ENCODE assay signal across 17 cellular contexts in genomic region chr2:112791019-112791418, GRCh38. TPM values are rescaled to one million over a fixed set of nuclear protein-coding genes. Genes with fewer than 3 reads are reported as not detected.
DNase-seq lines count a peak whose midpoint lies in the region; ATAC-seq and TF ChIP-seq lines count a peak whose summit lies in the region.
"Had no signal": no experiment of that assay in that cellular context is flagged by ENCODE, and none has a peak within 500 bp of the region (broad histone marks: within the 10 kb centered on the region; RNA-seq: fewer than 3 reads in every experiment).

No MANE protein-coding gene starts in this region.

- peaks cover 21% of the 10 kb centered on the region for H3K4me1 ChIP-seq in HAP-1
- H3K4me1 ChIP-seq in neural progenitor cell = peaks cover 1% of the 10 kb centered on the region
- no peaks in the 10 kb centered on the region for H3K4me1 ChIP-seq in uterus
- H3K4me1 ChIP-seq: BE2C had no signal

- H3K9me3 Mint-ChIP-seq in WTC11 = peaks cover 7% of the 10 kb centered on the region
- no peaks in the 10 kb centered on the region for H3K9me3 Mint-ChIP-seq in neural progenitor cell
- H3K9me3 Mint-ChIP-seq: CD4-positive, CD25-positive, alpha-beta regulatory T cell; CD8-positive, alpha-beta memory T cell had no signal

- peak; percentile 28 for DNase-seq in ELF-1 (ENCODE audit: low read depth, low spot score)
- DNase-seq in HAP-1 (ENCODE audit: low spot score in 2 of 2) = peak; percentile 70 to 83
- no peak for DNase-seq in WTC11 (ENCODE audit: low spot score)
- no peak for DNase-seq in neural progenitor cell (ENCODE audit: low spot score)
- DNase-seq in effector CD8-positive, alpha-beta T cell (lab: John Stamatoyannopoulos, UW) = no peak
- DNase-seq in uterus = no peak
- DNase-seq: ACHN; BE2C; C1 segment of cervical spinal cord; CD4-positive, CD25-positive, alpha-beta regulatory T cell; CD8-positive, alpha-beta memory T cell; COR-L47; DMS 273 treated with DMSO at 0.1 percent for 48 hours; GDM1; KG1 had no signal

- no peak overlapping the region for H3K27ac ChIP-seq in neural progenitor cell
- H3K27ac ChIP-seq in uterus = no peak overlapping the region

- no peaks in the 10 kb centered on the region; the same call in 1 of the 2 replicates for H3K27me3 Mint-ChIP-seq in WTC11 (ENCODE audit: low read depth)
- H3K27me3 Mint-ChIP-seq in neural progenitor cell (ENCODE audit: insufficient read depth, low read depth) = peaks cover 2% of the 10 kb centered on the region
- H3K27me3 Mint-ChIP-seq: CD4-positive, CD25-positive, alpha-beta regulatory T cell had no signal

- H4K20me1 ChIP-seq in neural progenitor cell (ENCODE audit: low read depth) = no peaks in the 10 kb centered on the region

- CTCF ChIA-PET in WTC11 (lab: Charles Lee) = interaction anchor here (0.6 kb wide), 1 partner anchor 12 kb away, joined by 4 read pairs; no protein-coding TSS in a partner anchor

- no peak overlapping the region for H3K27ac Mint-ChIP-seq in WTC11
- no peak overlapping the region for H3K27ac Mint-ChIP-seq in neural progenitor cell
- H3K27ac Mint-ChIP-seq: CD4-positive, CD25-positive, alpha-beta regulatory T cell; CD8-positive, alpha-beta memory T cell had no signal

- in situ Hi-C loops in HAP-1 (cut with MboI; ENCODE audit: low sequenced_read_pairs) = no loop called here

- no peaks in the 10 kb centered on the region for H3K36me3 ChIP-seq in HAP-1 (replicated peaks)
- no peaks in the 10 kb centered on the region for H3K36me3 ChIP-seq in neural progenitor cell
- H3K36me3 ChIP-seq in uterus = no peaks in the 10 kb centered on the region
- H3K36me3 ChIP-seq: BE2C had no signal

- no peak for TF ChIP-seq POLR2A in uterus (IDR thresholded peaks at IDR 0.05)

- H2AFZ ChIP-seq in neural progenitor cell (replicated peaks) = no peak overlapping the region

- intact Hi-C loops in uterus (cut with DNase I; ENCODE audit: low total_unique reads) = no loop called here

- H3K4me3 ChIP-seq in HAP-1 = no peak overlapping the region
- H3K4me3 ChIP-seq in neural progenitor cell = no peak overlapping the region
- no peak overlapping the region for H3K4me3 ChIP-seq in uterus

- H3F3A ChIP-seq in neural progenitor cell (ENCODE audit: low read depth) = no peaks in the 10 kb centered on the region

- H3K36me3 Mint-ChIP-seq in WTC11 (peaks cover 5% of the 10 kb centered on the region), neural progenitor cell (no peaks in the 10 kb centered on the region)
- H3K36me3 Mint-ChIP-seq: CD4-positive, CD25-positive, alpha-beta regulatory T cell had no signal

- POLR2A ChIA-PET in WTC11 (lab: Charles Lee) = no interaction called here

- ATAC-seq in WTC11 = peak; percentile 57
- no peak for ATAC-seq in GM19455 (IDR thresholded peaks at IDR 0.05; ENCODE audit: unreplicated experiment)

- H3K9ac ChIP-seq in neural progenitor cell = no peak overlapping the region

- TF ChIP-seq CTCF in WTC11 (IDR thresholded peaks at IDR 0.05) = no peak
- no peak for TF ChIP-seq CTCF in neural progenitor cell (IDR thresholded peaks at IDR 0.05)
- TF ChIP-seq CTCF in uterus (IDR thresholded peaks at IDR 0.05) = no peak

- peaks cover 47% of the 10 kb centered on the region for H3K4me1 Mint-ChIP-seq in WTC11
- H3K4me1 Mint-ChIP-seq in neural progenitor cell = no peaks in the 10 kb centered on the region

- H3K4me3 Mint-ChIP-seq in WTC11 (no peak overlapping the region), neural progenitor cell (peak overlapping the region; percentile 35)
- H3K4me3 Mint-ChIP-seq: CD8-positive, alpha-beta memory T cell had no signal

- H3K27me3 ChIP-seq in HAP-1 (ENCODE audit: low read depth) = no peaks in the 10 kb centered on the region
- H3K27me3 ChIP-seq in neural progenitor cell = no peaks in the 10 kb centered on the region
- no peaks in the 10 kb centered on the region for H3K27me3 ChIP-seq in uterus
- H3K27me3 ChIP-seq: BE2C had no signal

- no peaks in the 10 kb centered on the region for H3K79me2 ChIP-seq in neural progenitor cell (ENCODE audit: low read depth)

- H3K4me2 ChIP-seq in neural progenitor cell = no peak overlapping the region

- no peaks in the 10 kb centered on the region for H3K9me3 ChIP-seq in HAP-1
- H3K9me3 ChIP-seq in neural progenitor cell (ENCODE audit: low read depth) = no peaks in the 10 kb centered on the region
- H3K9me3 ChIP-seq in uterus = no peaks in the 10 kb centered on the region
- H3K9me3 ChIP-seq: BE2C had no signal

TF ChIP-seq in WTC11, 78 proteins besides CTCF, POLR2A, EP300 and RAD21:
- no peak for TF ChIP-seq ZBTB21 (CRISPR knock-in tag; IDR thresholded peaks at IDR 0.05; ENCODE audit: borderline replicate concordance)
- no peak for TF ChIP-seq E2F4 (CRISPR knock-in tag; IDR thresholded peaks at IDR 0.05; ENCODE audit: borderline replicate concordance, low read depth)
- no peak for TF ChIP-seq ZNF671 (CRISPR knock-in tag; IDR thresholded peaks at IDR 0.05)
- TF ChIP-seq USF1 (CRISPR knock-in tag; IDR thresholded peaks at IDR 0.05) = no peak

RNA-seq across cellular contexts. Expression of gene IL1A, which starts 6.7 kb away (rescaled TPM):
- total RNA-seq in WTC11 (2021) (0.34 to 0.55 TPM (median 0.42 TPM) in 3 replicates), neural progenitor cell (ENCODE audit: low replicate concordance) (1.3 and 3.2 TPM in 2 replicates), uterus (under 1 TPM in 1 of 4 donors, not detected in 3; 0.41 TPM)
- total RNA-seq: A172 had no signal

RNA-seq across cellular contexts. Expression of gene CKAP2L, which starts 26.6 kb away (rescaled TPM):
- total RNA-seq in WTC11 (2021) (17.7 to 25.6 TPM (median 17.9 TPM) in 3 replicates), neural progenitor cell (ENCODE audit: low replicate concordance) (28.2 and 53.7 TPM in 2 replicates), uterus (1 to 10 TPM in 1 of 4 donors, not detected in 3; 8.8 TPM)

RNA-seq across cellular contexts. Expression of gene IL1B, which starts 45.6 kb away (rescaled TPM):
- not detected in 3 replicates for total RNA-seq in WTC11 (2021)
- total RNA-seq in neural progenitor cell (ENCODE audit: low replicate concordance) = not detected in 2 replicates
- under 1 TPM in 1 of 4 donors, not detected in 3; 0.26 TPM for total RNA-seq in uterus
- total RNA-seq: A172; CD8-positive, alpha-beta memory T cell had no signal

Comparison
In these comparisons a context has a peak if more than half of its experiments do, and no peak if none do; other contexts are left out.
1. DNase-seq: peak in ELF-1 (single experiment) and HAP-1 (2 of 2); none in WTC11 (single experiment), neural progenitor cell (single experiment), effector CD8-positive, alpha-beta T cell (single experiment) and uterus (0 of 2).